ENCODE assay signal across 19 cellular contexts in genomic region chr18:28637897-28638296, GRCh38.
DNase-seq lines count a peak whose midpoint lies in the region; ATAC-seq, FAIRE-seq and TF ChIP-seq lines count a peak whose summit lies in the region.
"Had no signal": no experiment of that assay in that cellular context is flagged by ENCODE, and none has a peak within 500 bp of the region (broad histone marks: within the 10 kb centered on the region; RNA-seq: fewer than 3 reads in every experiment).

No MANE protein-coding gene starts in this region.

- no peaks in the 10 kb centered on the region for H3K79me2 ChIP-seq in MM.1S (ENCODE audit: low read length)

- intact Hi-C loops in ascending aorta (cut with DNase I), result no loop called here

- H3K27me3 ChIP-seq in foreskin keratinocyte (peaks cover 6% of the 10 kb centered on the region), MM.1S (replicated peaks; ENCODE audit: insufficient read depth, low read length) (no peaks in the 10 kb centered on the region), tibial nerve (no peaks in the 10 kb centered on the region), ascending aorta (no peaks in the 10 kb centered on the region)
- H3K27me3 ChIP-seq: uterus had no signal

- H3K4me3 ChIP-seq in MM.1S (ENCODE audit: low read length) (no peak overlapping the region), tibial nerve (no peak overlapping the region), ascending aorta (no peak overlapping the region)
- H3K4me3 ChIP-seq: GM12878, lower lobe of right lung, prostate gland, uterus had no signal

- 65 to 71% methylated on average over 2 of the region's 2 CpGs for WGBS in tibial nerve, 2 donors

- H3K9ac ChIP-seq in MM.1S (ENCODE audit: low read length), result no peak overlapping the region

- no peak for TF ChIP-seq EP300 in tibial nerve (IDR thresholded peaks at IDR 0.05)

- no peaks in the 10 kb centered on the region for H4K20me1 ChIP-seq in MM.1S (ENCODE audit: insufficient read depth, low read length)

- no peak overlapping the region for H3K27ac ChIP-seq in 22Rv1
- no peak overlapping the region for H3K27ac ChIP-seq in foreskin keratinocyte
- no peak overlapping the region for H3K27ac ChIP-seq in MM.1S (ENCODE audit: low read length)
- H3K27ac ChIP-seq in tibial nerve, result no peak overlapping the region
- H3K27ac ChIP-seq in ascending aorta, result no peak overlapping the region
- H3K27ac ChIP-seq: lower lobe of right lung, prostate gland, uterus had no signal

- no peak for DNase-seq in GM13977 (ENCODE audit: low spot score)
- peak; percentile 2 for DNase-seq in OCI-M1 (lab: John Stamatoyannopoulos, UW)
- no peak for DNase-seq in foreskin keratinocyte
- no peak for DNase-seq in GM12892 (ENCODE audit: insufficient read length)
- no peak for DNase-seq in MM.1S
- DNase-seq in tibial nerve (ENCODE audit: low spot score in 2 of 2), result no peak
- DNase-seq in ascending aorta (ENCODE audit: low spot score in 2 of 2), result no peak
- DNase-seq: activated CD4-positive, alpha-beta T cell treated with anti-CD3 and anti-CD28 coated beads for 48 hours; kidney; lower lobe of right lung; substantia nigra; T-helper 2 cell; uterus had no signal

- in situ Hi-C loops in GM13977 (cut with MboI; ENCODE audit: low pct_unique_long_range_greater_than_20kb, low sequenced_read_pairs, unreplicated experiment), result no loop called here

- H3K9me2 ChIP-seq in MM.1S (replicated peaks; ENCODE audit: insufficient read depth, low read length), result no peaks in the 10 kb centered on the region

- H3K36me3 ChIP-seq in MM.1S (replicated peaks; ENCODE audit: insufficient read depth, low read length), result no peaks in the 10 kb centered on the region
- H3K36me3 ChIP-seq in tibial nerve, result no peaks in the 10 kb centered on the region
- H3K36me3 ChIP-seq in ascending aorta, result no peaks in the 10 kb centered on the region
- H3K36me3 ChIP-seq: lower lobe of right lung, prostate gland, uterus had no signal

- no peak overlapping the region for H2AFZ ChIP-seq in MM.1S (ENCODE audit: low read length)

- TF ChIP-seq POLR2A in GM12892 (IDR thresholded peaks at IDR 0.05; ENCODE audit: low read depth, low read length) (no peak), tibial nerve (IDR thresholded peaks at IDR 0.05) (no peak)

- H3K4me1 ChIP-seq in foreskin keratinocyte (no peaks in the 10 kb centered on the region), MM.1S (ENCODE audit: low read length) (no peaks in the 10 kb centered on the region), tibial nerve (no peaks in the 10 kb centered on the region), ascending aorta (no peaks in the 10 kb centered on the region)
- H3K4me1 ChIP-seq: lower lobe of right lung, prostate gland, uterus had no signal

- H3K4me2 ChIP-seq in MM.1S (ENCODE audit: low read depth, low read length), result no peak overlapping the region

- FAIRE-seq in GM12892 (lab: Jason Lieb, UNC), result no peak
- FAIRE-seq: GM12878, kidney, RCC 7860 had no signal

- TF ChIP-seq CTCF in 22Rv1 (IDR thresholded peaks at IDR 0.05) (0 out of 2 replicates have a peak, but pooled peaks have one; percentile 14), GM13977 (IDR thresholded peaks at IDR 0.05; ENCODE audit: extremely low read depth, insufficient read depth, missing control alignments) (peak; percentile 14), foreskin keratinocyte (conservative IDR thresholded peaks at IDR 0.05) (peak; percentile 28), MM.1S (IDR thresholded peaks at IDR 0.05; ENCODE audit: low read length) (no peak), tibial nerve (IDR thresholded peaks at IDR 0.05) (no peak), ascending aorta (IDR thresholded peaks at IDR 0.05) (no peak)

- ATAC-seq in foreskin keratinocyte, result no peak
- ATAC-seq: activated naive CD4-positive, alpha-beta T cell treated with anti-CD3 and anti-CD28 coated beads, Interleukin-2, amount 50 U/mL, for 72 hours; esophagus mucosa; GM12878; lower lobe of right lung had no signal

- H3F3A ChIP-seq in MM.1S (ENCODE audit: insufficient read depth, low read length), result no peaks in the 10 kb centered on the region

- H3K9me3 ChIP-seq in MM.1S (replicated peaks; ENCODE audit: insufficient read depth, low read length) (no peaks in the 10 kb centered on the region), tibial nerve (no peaks in the 10 kb centered on the region), ascending aorta (no peaks in the 10 kb centered on the region)
- H3K9me3 ChIP-seq: lower lobe of right lung, prostate gland, uterus had no signal

Comparison
In these comparisons a context has a peak if more than half of its experiments do, and no peak if none do; other contexts are left out.
1. CTCF ChIP-seq: peak in 22Rv1 (single experiment), GM13977 (single experiment) and foreskin keratinocyte (single experiment); none in MM.1S (single experiment), tibial nerve (0 of 5) and ascending aorta (0 of 3).